9 cellular contexts compared by ENCODE assay signal in genomic region chr14:65098586-65098985, GRCh38. TPM values are rescaled to one million over a fixed set of nuclear protein-coding genes. Genes with fewer than 3 reads are reported as not detected.
DNase-seq lines count a peak whose midpoint lies in the region; ATAC-seq and TF ChIP-seq lines count a peak whose summit lies in the region.
"Had no signal": no experiment of that assay in that cellular context is flagged by ENCODE, and none has a peak within 500 bp of the region (broad histone marks: within the 10 kb centered on the region; RNA-seq: fewer than 3 reads in every experiment).

No MANE protein-coding gene starts in this region.

- peaks cover 66% of the 10 kb centered on the region for H3K4me1 ChIP-seq in KMS-11 (ENCODE audit: low read depth, poor library complexity, severe bottlenecking)
- H3K4me1 ChIP-seq in adrenal gland (replicated peaks in 1 of 2), result peaks cover 38 to 74% of the 10 kb centered on the region in 2 donors
- H3K4me1 ChIP-seq in lower lobe of right lung, result peaks cover 70% of the 10 kb centered on the region

- no peaks in the 10 kb centered on the region; the same call in 1 of the 2 replicates for H3K36me3 ChIP-seq in KMS-11 (ENCODE audit: insufficient read depth)
- H3K36me3 ChIP-seq in adrenal gland (replicated peaks in 1 of 2), result peaks cover 0 to 6% of the 10 kb centered on the region in 2 donors
- H3K36me3 ChIP-seq in lower lobe of right lung, result peaks cover 15% of the 10 kb centered on the region

- ATAC-seq in lower lobe of right lung (no peak), HG03025 (IDR thresholded peaks at IDR 0.05; ENCODE audit: low FRiP score, unreplicated experiment) (no peak), GM18909 (IDR thresholded peaks at IDR 0.05; ENCODE audit: poor library complexity, unreplicated experiment) (no peak), HG02852 (IDR thresholded peaks at IDR 0.05; ENCODE audit: unreplicated experiment) (no peak)

- peak overlapping the region; percentile 3; the same call in 1 of the 2 replicates for H3K9ac ChIP-seq in KMS-11

- TF ChIP-seq CTCF in KMS-11 (conservative IDR thresholded peaks at IDR 0.05; ENCODE audit: low read depth, low read length) (no peak), adrenal gland (IDR thresholded peaks at IDR 0.05) (no peak), lower lobe of right lung (IDR thresholded peaks at IDR 0.05) (no peak)

- H3K27ac ChIP-seq in KMS-11 (0 out of 2 replicates have a peak overlapping the region, but pooled peaks have one; percentile 73), adrenal gland (peak overlapping the region in 3 of 5 donors; percentile 6 to 63 (median 10)), lower lobe of right lung (peak overlapping the region; percentile 56)

- H3K27me3 ChIP-seq in KMS-11 (ENCODE audit: insufficient read depth, low read depth), result no peaks in the 10 kb centered on the region
- H3K27me3 ChIP-seq in adrenal gland, result no peaks in the 10 kb centered on the region
- no peaks in the 10 kb centered on the region for H3K27me3 ChIP-seq in lower lobe of right lung (ENCODE audit: low read depth)

- no peaks in the 10 kb centered on the region for H4K20me1 ChIP-seq in KMS-11 (ENCODE audit: insufficient read depth)

- DNase-seq in AML-193 (lab: John Stamatoyannopoulos, UW), result peak; percentile 79
- DNase-seq in adrenal gland, result no peak
- DNase-seq in lower lobe of right lung, result no peak
- DNase-seq in GF-D8 (lab: John Stamatoyannopoulos, UW), result no peak
- DNase-seq: activated CD4-positive, alpha-beta T cell treated with anti-CD3 and anti-CD28 coated beads for 4 hours had no signal

- no peak overlapping the region for H2AFZ ChIP-seq in KMS-11 (ENCODE audit: low read depth)

- peaks cover 58% of the 10 kb centered on the region; the same call in 1 of the 2 replicates for H3K79me2 ChIP-seq in KMS-11 (ENCODE audit: insufficient read depth, low read depth)

- 8 to 17% (median 9%) methylated on average over 2 of the region's 2 CpGs for WGBS in adrenal gland, 4 donors

- H3K9me3 ChIP-seq in adrenal gland (replicated peaks in 1 of 3) (no peaks in the 10 kb centered on the region), lower lobe of right lung (no peaks in the 10 kb centered on the region)

- TF ChIP-seq POLR2A in adrenal gland (IDR thresholded peaks at IDR 0.05), result no peak

- H3K4me2 ChIP-seq in KMS-11, result peak overlapping the region; percentile 70

- intact Hi-C loops in adrenal gland (cut with DNase I) (no loop called here), lower lobe of right lung (cut with DNase I) (no loop called here)

- no peak overlapping the region for H3K4me3 ChIP-seq in KMS-11 (IDR thresholded peaks at IDR 0.05; ENCODE audit: insufficient read depth, low read depth, low read length)
- no peak overlapping the region for H3K4me3 ChIP-seq in adrenal gland
- H3K4me3 ChIP-seq in lower lobe of right lung, result peak overlapping the region; percentile 35

RNA-seq across cellular contexts. Expression of gene MAX, which starts 3.7 kb away (rescaled TPM):
- total RNA-seq in adrenal gland, result 100 to 1,000 TPM in 1 of 8 donors, 10 to 100 TPM in 7; 31.5 to 114 (median 67.0) TPM
- 10 to 100 TPM; 49.3 to 62.3 (median 55.7) TPM for polyA plus RNA-seq in adrenal gland
- total RNA-seq in lower lobe of right lung, result 105 TPM

Comparison
In these comparisons a context has a peak if more than half of its experiments do, and no peak if none do; other contexts are left out.
1. DNase-seq: peak in AML-193 (2 of 2); none in adrenal gland (0 of 7), lower lobe of right lung (single experiment) and GF-D8 (single experiment).
2. H3K27ac ChIP-seq: peak in every context shown above with its lines; median percentile 73 in KMS-11; 56 in lower lobe of right lung; 10 in adrenal gland.